ENCODE assay signal across 38 cellular contexts in genomic region chr12:93203361-93203760, GRCh38.
"Had no signal": no experiment of that assay in that cellular context is flagged by ENCODE, and none has a peak within 500 bp of the region (broad histone marks: within the 10 kb centered on the region; RNA-seq: fewer than 3 reads in every experiment).

No MANE protein-coding gene starts in this region.

- H3K36me3 ChIP-seq: ascending aorta, cardiac muscle cell, Peyer's patch, SJSA1 had no signal

- H3K9me3 ChIP-seq: ascending aorta, Peyer's patch, SJSA1 had no signal

- DNase-seq: activated B cell treated with CpG ODN at 0.5 μM for 24 hours; activated CD4-positive, alpha-beta memory T cell treated with anti-CD3 and anti-CD28 coated beads, Interleukin-2, amount 10 ng/mL, durations not matched to agents 7 days and 5 days; activated CD4-positive, alpha-beta T cell treated with anti-CD3 and anti-CD28 coated beads for 48 hours; activated CD4-positive, CD25-positive, alpha-beta regulatory T cell treated with anti-CD3 and anti-CD28 coated beads, Interleukin-2, amount 50 U/mL, for 72 hours; activated CD8-positive, alpha-beta memory T cell treated with anti-CD3 and anti-CD28 coated beads for 24 hours; activated CD8-positive, alpha-beta memory T cell treated with anti-CD3 and anti-CD28 coated beads, Interleukin-2, amount 10 ng/mL, durations not matched to agents 7 days and 5 days; activated CD8-positive, alpha-beta memory T cell treated with anti-CD3 and anti-CD28 coated beads, Interleukin-2, amount 50 U/mL, for 48 hours; activated effector memory CD4-positive, alpha-beta T cell treated with Interleukin-2 at 50 U/mL for 16 hours; activated naive CD4-positive, alpha-beta T cell treated with anti-CD3 and anti-CD28 coated beads, Interleukin-2, amount 50 U/mL, for 16 hours; activated naive CD8-positive, alpha-beta T cell treated with anti-CD3 and anti-CD28 coated beads for 36 hours; activated T-cell treated with anti-CD3 and anti-CD28 coated beads, Interleukin-2, amount 50 U/mL, for 48 hours; amygdala; Kasumi-1; KG1; MM.1S; NCI-H1092 treated with DMSO at 0.1 percent for 48 hours; NCI-H1417; NCI-H146; NCI-H187; NCI-H2029 treated with DMSO at 0.1 percent for 48 hours; NCI-H2107; NCI-H2171; NCI-H510A; NCI-H526; NCI-H748 treated with DMSO at 0.1 percent for 48 hours; NK-92 treated with Interleukin-12 subunit alpha and Interleukin-12 subunit beta, amount 100 ng/mL, for 24 hours; PC-3; Peyer's patch; RPMI8226; SHP77 treated with DMSO at 0.1 percent for 48 hours; T-cell; T-helper 17 cell; T-helper 9 cell had no signal

- H3K27ac ChIP-seq: ascending aorta, cardiac muscle cell, Peyer's patch, SJSA1, VCaP had no signal

- ATAC-seq: activated CD8-positive, alpha-beta memory T cell treated with anti-CD3 and anti-CD28 coated beads, Interleukin-2, amount 10 ng/mL, durations not matched to agents 7 days and 5 days; PC-3; SK-N-SH treated with all-trans-retinoic acid at 6 μM for 48 hours; T-cell; T-helper 17 cell had no signal

- H3K4me3 ChIP-seq: ascending aorta, cardiac muscle cell, Peyer's patch, SJSA1 had no signal
